8 cellular contexts compared by ENCODE assay signal in the genomic region with DNA sequence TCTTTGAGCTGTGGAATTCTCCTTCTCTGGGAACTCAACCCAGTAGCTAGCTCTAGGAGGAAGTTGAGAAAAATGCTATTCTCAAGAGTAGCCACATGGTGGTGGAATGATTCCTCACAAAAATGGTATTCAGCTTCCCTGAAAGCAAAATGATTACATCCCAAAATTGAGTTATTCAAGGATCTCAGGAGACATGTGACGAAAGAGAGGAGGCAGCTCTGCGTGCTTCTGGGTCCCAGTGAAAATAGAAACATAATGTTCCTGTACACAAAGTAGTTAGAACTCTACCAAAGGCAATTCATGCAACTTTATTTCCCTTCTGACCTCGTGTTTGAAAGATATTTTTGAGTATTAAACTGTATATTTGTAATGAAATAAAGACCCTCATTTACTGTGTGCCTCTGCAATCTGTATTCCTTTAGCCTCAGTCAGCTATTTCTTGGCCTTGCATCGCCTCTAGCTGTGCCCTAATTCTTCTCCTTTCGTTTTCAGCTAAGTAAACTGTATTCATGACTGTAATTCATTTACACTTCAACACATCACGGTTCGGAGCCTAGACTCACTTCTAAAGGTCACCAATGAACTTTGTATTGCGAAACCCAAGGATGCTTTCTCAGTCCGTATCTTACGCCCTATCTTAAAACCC.
DNase-seq lines count a peak whose midpoint lies in the region; ATAC-seq and TF ChIP-seq lines count a peak whose summit lies in the region.

No MANE protein-coding gene starts in this region.

- no peaks in the 10 kb centered on the region for H3K27me3 Mint-ChIP-seq in nephron progenitor cell (ENCODE audit: low read depth, poor library complexity)

- no peaks in the 10 kb centered on the region for H3K9me3 Mint-ChIP-seq in nephron progenitor cell

- H3K4me1 Mint-ChIP-seq in nephron progenitor cell, result peaks cover 15% of the 10 kb centered on the region

- H3K36me3 Mint-ChIP-seq in nephron progenitor cell (ENCODE audit: low read depth), result no peaks in the 10 kb centered on the region

- DNase-seq in NCI-H146 (lab: John Stamatoyannopoulos, UW) (peak; percentile 1), NCI-H146 treated with DMSO at 0.1 percent for 48 hours (lab: John Stamatoyannopoulos, UW; ENCODE audit: unreplicated experiment) (no peak), HK-2 (ENCODE audit: unreplicated experiment) (peak; percentile 9), SKM-1 treated with dmso at 0.1 percent for 144 hours (lab: John Stamatoyannopoulos, UW; ENCODE audit: unreplicated experiment) (peak; percentile 61), fibroblast of gingiva (ENCODE audit: low read depth) (peak; percentile 88), nephron progenitor cell (no peak)
- no peak for DNase-seq in stimulated activated CD4-positive, alpha-beta T cell treated with anti-CD3 and anti-CD28 coated beads, Interleukin-2, amount 100 ng/mL, for 48 hours

- no peak overlapping the region for H3K27ac Mint-ChIP-seq in nephron progenitor cell

- ATAC-seq in HG03439 (IDR thresholded peaks at IDR 0.05; ENCODE audit: unreplicated experiment), result no peak

- H3K4me3 Mint-ChIP-seq in nephron progenitor cell, result no peak overlapping the region

- TF ChIP-seq CTCF in nephron progenitor cell (IDR thresholded peaks at IDR 0.05), result peak; percentile 46

Comparison
In these comparisons a context has a peak if more than half of its experiments do, and no peak if none do; other contexts are left out.
1. DNase-seq: peak in NCI-H146 (single experiment), HK-2 (single experiment), SKM-1 treated with dmso at 0.1 percent for 144 hours (single experiment) and fibroblast of gingiva (single experiment); none in NCI-H146 treated with DMSO at 0.1 percent for 48 hours (single experiment), nephron progenitor cell (single experiment) and stimulated activated CD4-positive, alpha-beta T cell treated with anti-CD3 and anti-CD28 coated beads, Interleukin-2, amount 100 ng/mL, for 48 hours (0 of 2).